ENCODE assay signal across 22 cellular contexts in the genomic region with DNA sequence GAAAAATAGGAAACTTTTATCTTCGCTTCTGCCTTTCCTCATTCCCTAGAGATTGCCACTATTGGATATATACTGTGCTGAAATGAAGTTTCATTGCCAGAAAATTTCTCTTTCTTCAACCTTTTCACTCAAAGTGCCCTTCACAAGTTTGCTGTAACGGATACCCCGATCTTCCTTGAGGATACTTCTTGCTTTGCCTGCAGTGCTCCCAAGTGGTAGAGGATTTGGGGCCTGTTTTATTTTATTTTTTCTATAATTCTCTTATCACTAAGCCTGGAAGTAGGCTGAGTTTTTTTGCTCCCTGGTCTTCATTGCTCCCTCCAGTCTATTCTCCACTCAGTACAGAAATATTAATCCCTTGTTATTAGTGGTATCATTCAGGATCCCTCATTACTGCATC.
"Had no signal": no experiment of that assay in that cellular context is flagged by ENCODE, and none has a peak within 500 bp of the region (broad histone marks: within the 10 kb centered on the region; RNA-seq: fewer than 3 reads in every experiment).

No MANE protein-coding gene starts in this region.

- H3K36me3 Mint-ChIP-seq: naive thymus-derived CD4-positive, alpha-beta T cell had no signal

- H3K9me3 ChIP-seq: esophagus squamous epithelium, neutrophil, psoas muscle, spleen, stomach, thoracic aorta, transverse colon had no signal

- ATAC-seq: effector memory CD8-positive, alpha-beta T cell; left colon; left ventricle myocardium superior; naive thymus-derived CD4-positive, alpha-beta T cell; psoas muscle; sciatic nerve had no signal

- H3K4me3 ChIP-seq: esophagus squamous epithelium, hepatocyte, psoas muscle, spleen, stomach, thoracic aorta, transverse colon had no signal

- H3K27ac ChIP-seq: esophagus squamous epithelium, hepatocyte, neutrophil, psoas muscle, spleen, stomach, thoracic aorta, transverse colon had no signal

- H3K79me2 ChIP-seq: hepatocyte had no signal

- H3K4me3 Mint-ChIP-seq: dendritic cell treated with granulocyte-macrophage colony-stimulating factor and Interleukin-4, amounts not matched to agents 40 ng/mL and 50 ng/mL, for 4 days; effector memory CD8-positive, alpha-beta T cell; naive thymus-derived CD4-positive, alpha-beta T cell; nephron progenitor cell had no signal

- H3K4me2 ChIP-seq: hepatocyte had no signal

- H3K9me3 Mint-ChIP-seq: nephron progenitor cell had no signal

- H3K27me3 Mint-ChIP-seq: dendritic cell treated with granulocyte-macrophage colony-stimulating factor and Interleukin-4, amounts not matched to agents 40 ng/mL and 50 ng/mL, for 4 days; effector memory CD8-positive, alpha-beta T cell; naive thymus-derived CD4-positive, alpha-beta T cell had no signal

- DNase-seq: effector memory CD8-positive, alpha-beta T cell; esophagus squamous epithelium; foreskin melanocyte; head of caudate nucleus; left colon; left ventricle myocardium superior; naive thymus-derived CD4-positive, alpha-beta T cell; nephron progenitor cell; psoas muscle; retina; spleen; stimulated activated CD4-positive, alpha-beta T cell treated with anti-CD3 and anti-CD28 coated beads, Interleukin-15, amount 100 ng/mL, for 24 hours; stimulated activated CD4-positive, alpha-beta T cell treated with anti-CD3 and anti-CD28 coated beads, Interleukin-2, amount 100 ng/mL, for 24 hours; stimulated activated naive CD4-positive, alpha-beta T cell; stomach; substantia nigra; transverse colon had no signal

- H2AFZ ChIP-seq: hepatocyte had no signal

- H3K27ac Mint-ChIP-seq: dendritic cell treated with granulocyte-macrophage colony-stimulating factor and Interleukin-4, amounts not matched to agents 40 ng/mL and 50 ng/mL, for 4 days; effector memory CD8-positive, alpha-beta T cell; naive thymus-derived CD4-positive, alpha-beta T cell; nephron progenitor cell had no signal

- H3K4me1 Mint-ChIP-seq: naive thymus-derived CD4-positive, alpha-beta T cell; nephron progenitor cell had no signal

- H3K27me3 ChIP-seq: esophagus squamous epithelium, hepatocyte, neutrophil, spleen, stomach, transverse colon had no signal

- H3K4me1 ChIP-seq: esophagus squamous epithelium, psoas muscle, spleen, stomach, transverse colon had no signal

- H3K36me3 ChIP-seq: esophagus squamous epithelium, neutrophil, spleen, stomach, thoracic aorta, transverse colon had no signal
